35 cellular contexts compared by ENCODE assay signal in the genomic region with DNA sequence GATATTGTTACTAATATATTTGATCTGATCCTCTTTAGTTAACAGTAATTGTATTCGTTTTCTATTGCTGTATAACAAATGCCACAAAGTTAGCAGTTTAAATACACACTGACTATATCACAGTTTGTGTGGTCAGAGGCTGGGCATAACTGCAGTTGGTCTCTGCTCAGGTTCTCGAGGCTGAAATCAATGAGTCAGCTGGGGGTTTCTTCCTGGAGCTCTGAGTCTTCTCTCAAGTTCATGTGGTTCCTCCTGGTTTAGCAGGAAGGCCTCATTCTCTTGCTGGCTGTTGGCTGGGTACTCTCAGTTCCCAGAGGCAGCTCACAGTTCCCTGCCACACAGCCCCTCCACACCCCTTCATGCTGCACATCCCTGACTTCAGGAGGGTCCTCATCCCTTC. TPM values are rescaled to one million over a fixed set of nuclear protein-coding genes. Genes with fewer than 3 reads are reported as not detected.
"Had no signal": no experiment of that assay in that cellular context is flagged by ENCODE, and none has a peak within 500 bp of the region (broad histone marks: within the 10 kb centered on the region; RNA-seq: fewer than 3 reads in every experiment).

No MANE protein-coding gene starts in this region.

- H3K4me1 Mint-ChIP-seq: activated CD4-positive, alpha-beta T cell treated with anti-CD3 and anti-CD28 coated beads, Interleukin-2, amount 10 ng/mL, durations not matched to agents 24 days and 14 days; activated naive CD8-positive, alpha-beta T cell treated with anti-CD3 and anti-CD28 coated beads for 36 hours; naive thymus-derived CD8-positive, alpha-beta T cell had no signal

- H3K27me3 ChIP-seq: adrenal gland, foreskin keratinocyte, pancreas, sigmoid colon, suprapubic skin had no signal

- H3K27ac Mint-ChIP-seq: activated CD4-positive, alpha-beta memory T cell treated with anti-CD3 and anti-CD28 coated beads for 36 hours; activated CD4-positive, alpha-beta T cell treated with anti-CD3 and anti-CD28 coated beads, Interleukin-2, amount 10 ng/mL, durations not matched to agents 24 days and 14 days; activated naive CD4-positive, alpha-beta T cell treated with anti-CD3 and anti-CD28 coated beads for 36 hours; activated naive CD8-positive, alpha-beta T cell treated with anti-CD3 and anti-CD28 coated beads for 36 hours; activated T-helper 1 cell treated with anti-CD3 and anti-CD28 coated beads, Interleukin-12 subunit alpha, Interleukin-12 subunit beta, Interleukin-2, Interleukin-4 antibody, amounts not matched to agents 30 ng/mL and 10 ng/mL and 1 ng/mL, durations not matched to agents 14 hours and 24 hours and 36 hours; brain; endodermal cell; naive thymus-derived CD8-positive, alpha-beta T cell had no signal

- H3K4me3 Mint-ChIP-seq: activated CD4-positive, alpha-beta memory T cell treated with anti-CD3 and anti-CD28 coated beads for 36 hours; activated CD4-positive, alpha-beta T cell treated with anti-CD3 and anti-CD28 coated beads, Interleukin-2, amount 10 ng/mL, durations not matched to agents 24 days and 14 days; activated naive CD4-positive, alpha-beta T cell treated with anti-CD3 and anti-CD28 coated beads for 36 hours; activated naive CD8-positive, alpha-beta T cell treated with anti-CD3 and anti-CD28 coated beads for 36 hours; activated T-helper 1 cell treated with anti-CD3 and anti-CD28 coated beads, Interleukin-12 subunit alpha, Interleukin-12 subunit beta, Interleukin-2, Interleukin-4 antibody, amounts not matched to agents 30 ng/mL and 10 ng/mL and 1 ng/mL, durations not matched to agents 14 hours and 24 hours and 36 hours; brain; endodermal cell; naive thymus-derived CD8-positive, alpha-beta T cell; neural crest cell had no signal

- H3K4me1 ChIP-seq: adrenal gland, foreskin keratinocyte, heart right ventricle, left lung, lower lobe of right lung, pancreas, prostate gland, sigmoid colon, suprapubic skin, tibial artery had no signal

- H3K4me3 ChIP-seq: adrenal gland, heart right ventricle, left lung, lower lobe of right lung, pancreas, prostate gland, sigmoid colon, suprapubic skin, tibial artery had no signal

- H3K27ac ChIP-seq: adrenal gland, foreskin keratinocyte, heart right ventricle, left lung, lower lobe of right lung, pancreas, prostate gland, sigmoid colon, suprapubic skin, tibial artery had no signal

- H3K36me3 Mint-ChIP-seq: activated CD4-positive, alpha-beta memory T cell treated with anti-CD3 and anti-CD28 coated beads for 36 hours; activated naive CD8-positive, alpha-beta T cell treated with anti-CD3 and anti-CD28 coated beads for 36 hours had no signal

- H3K9me3 Mint-ChIP-seq: activated CD4-positive, alpha-beta T cell treated with anti-CD3 and anti-CD28 coated beads, Interleukin-2, amount 10 ng/mL, durations not matched to agents 24 days and 14 days; activated T-helper 1 cell treated with anti-CD3 and anti-CD28 coated beads, Interleukin-12 subunit alpha, Interleukin-12 subunit beta, Interleukin-2, Interleukin-4 antibody, amounts not matched to agents 30 ng/mL and 10 ng/mL and 1 ng/mL, durations not matched to agents 14 hours and 24 hours and 36 hours had no signal

- H3K36me3 ChIP-seq: adrenal gland, heart right ventricle, left lung, lower lobe of right lung, pancreas, prostate gland, sigmoid colon, suprapubic skin, tibial artery had no signal

- ATAC-seq: esophagus mucosa; foreskin keratinocyte; heart right ventricle; left lung; lower lobe of right lung; naive thymus-derived CD8-positive, alpha-beta T cell; pancreas had no signal

- H3K9me3 ChIP-seq: adrenal gland, lower lobe of right lung, pancreas, prostate gland, sigmoid colon, suprapubic skin had no signal

- DNase-seq: activated CD4-positive, alpha-beta memory T cell treated with anti-CD3 and anti-CD28 coated beads for 36 hours; activated CD4-positive, alpha-beta T cell treated with anti-CD3 and anti-CD28 coated beads, Interleukin-2, amount 10 ng/mL, durations not matched to agents 24 days and 14 days; activated CD4-positive, CD25-positive, alpha-beta regulatory T cell treated with anti-CD3 and anti-CD28 coated beads, Interleukin-2, amount 50 U/mL, for 72 hours; activated CD8-positive, alpha-beta memory T cell treated with anti-CD3 and anti-CD28 coated beads, Interleukin-2, amount 50 U/mL, for 4 hours; activated effector memory CD4-positive, alpha-beta T cell treated with anti-CD3 and anti-CD28 coated beads, Interleukin-2, amount 50 U/mL, for 16 hours; activated naive CD4-positive, alpha-beta T cell treated with anti-CD3 and anti-CD28 coated beads for 36 hours; activated naive CD8-positive, alpha-beta T cell treated with anti-CD3 and anti-CD28 coated beads for 36 hours; activated T-cell treated with anti-CD3 and anti-CD28 coated beads, Interleukin-2, amount 50 U/mL, for 1 hour; adrenal gland; aorta; caudate nucleus; endodermal cell; foreskin keratinocyte; heart right ventricle; kidney glomerular epithelial cell; left lung; lower lobe of right lung; mesenchymal stem cell; naive thymus-derived CD8-positive, alpha-beta T cell; nucleus accumbens; pancreas; retina; sigmoid colon; small intestine; stimulated activated CD4-positive, alpha-beta T cell treated with anti-CD3 and anti-CD28 coated beads, Interleukin-4, amount 100 ng/mL, for 4 hours; stimulated activated naive CD4-positive, alpha-beta T cell; T-helper 9 cell; tibial artery had no signal

RNA-seq across cellular contexts. Expression of a gene that starts 20.7 kb away (rescaled TPM):
- total RNA-seq: activated T-helper 1 cell treated with anti-CD3 and anti-CD28 coated beads, Interleukin-12 subunit alpha, Interleukin-12 subunit beta, Interleukin-2, Interleukin-4 antibody, amounts not matched to agents 30 ng/mL and 10 ng/mL and 1 ng/mL, durations not matched to agents 14 hours and 24 hours and 36 hours; glomerular endothelial cell had no signal
